22 cellular contexts compared by ENCODE assay signal in genomic region chr3:7242303-7242635, GRCh38.
DNase-seq lines count a peak whose midpoint lies in the region; ATAC-seq, FAIRE-seq and TF ChIP-seq lines count a peak whose summit lies in the region.
"Had no signal": no experiment of that assay in that cellular context is flagged by ENCODE, and none has a peak within 500 bp of the region (broad histone marks: within the 10 kb centered on the region; RNA-seq: fewer than 3 reads in every experiment).

No MANE protein-coding gene starts in this region.

- TF ChIP-seq POLR2A in right lobe of liver (IDR thresholded peaks at IDR 0.05) (no peak), HepG2 (IDR thresholded peaks at IDR 0.05; ENCODE audit: insufficient read depth in 1 of 2, low read depth in 2 of 2, low read length in 2 of 2) (no peak)

- in situ Hi-C loops in HepG2 (cut with HindIII; ENCODE audit: extremely low pct_ligation_motif_present, low pct_unique_long_range_greater_than_20kb), result no loop called here

- no peak for TF ChIP-seq RAD21 in HepG2 (CRISPR knock-in tag; IDR thresholded peaks at IDR 0.05)

- H3K4me2 ChIP-seq in HepG2 (ENCODE audit: low read depth, low read length), result no peak overlapping the region
- H3K4me2 ChIP-seq: BLaER1 had no signal

- H2AFZ ChIP-seq in HepG2 (ENCODE audit: low read length), result no peak overlapping the region

- ATAC-seq in right lobe of liver, result peak; percentile 63 to 83 (median 79)
- no peak for ATAC-seq in HepG2
- ATAC-seq in left lobe of liver, result peak; percentile 70

- H3K27me3 ChIP-seq in right lobe of liver (no peaks in the 10 kb centered on the region), HepG2 (ENCODE audit: control insufficient read depth in 1 of 2, insufficient read depth in 2 of 2, low read length in 2 of 2) (no peaks in the 10 kb centered on the region), endocrine pancreas (ENCODE audit: control insufficient read depth, insufficient read depth, low read length) (no peaks in the 10 kb centered on the region)
- H3K27me3 ChIP-seq: BE2C, BLaER1 had no signal

- CTCF ChIA-PET in HepG2 (lab: Yijun Ruan, JAX; ENCODE audit: low intra/inter-chr PET ratio, low total read pairs), result no interaction called here

- H4K20me1 ChIP-seq in HepG2 (ENCODE audit: insufficient read depth, low read length), result no peaks in the 10 kb centered on the region
- H4K20me1 ChIP-seq: BLaER1 had no signal

- H3K4me1 ChIP-seq in right lobe of liver, result peaks cover 0 to 13% (median 0%) of the 10 kb centered on the region in 4 donors
- no peaks in the 10 kb centered on the region for H3K4me1 ChIP-seq in HepG2 (ENCODE audit: insufficient read depth, low read length)
- peaks cover 5% of the 10 kb centered on the region for H3K4me1 ChIP-seq in endocrine pancreas (ENCODE audit: control insufficient read depth, insufficient read depth, low read length)
- H3K4me1 ChIP-seq: BE2C, BLaER1 had no signal

- no TSS peak for BruUV-seq in HepG2 (replicated peaks; lab: Mats Ljungman, UMichigan)

- H3K27ac ChIP-seq in right lobe of liver (no peak overlapping the region), HepG2 (ENCODE audit: extremely low read length, insufficient read depth, low read length) (no peak overlapping the region)
- H3K27ac ChIP-seq: BLaER1 had no signal

- no peak for TF ChIP-seq EP300 in HepG2 (IDR thresholded peaks at IDR 0.05; ENCODE audit: low read depth in 2 of 2, low read length in 2 of 2)
- no peak for TF ChIP-seq EP300 in HepG2 (CRISPR knock-in tag; IDR thresholded peaks at IDR 0.05; ENCODE audit: borderline replicate concordance)

- TF ChIP-seq CTCF in right lobe of liver (IDR thresholded peaks at IDR 0.05) (no peak), HepG2 (CRISPR knock-in tag; IDR thresholded peaks at IDR 0.05) (no peak)

- H3K79me2 ChIP-seq in HepG2 (ENCODE audit: insufficient read depth, low read length), result no peaks in the 10 kb centered on the region

- POLR2A ChIA-PET in HepG2 (lab: Yijun Ruan, JAX), result no interaction called here

- intact Hi-C loops in right lobe of liver (cut with DNase I), result no loop called here
- intact Hi-C loops in HepG2 (cut with micrococcal nuclease; ENCODE audit: unreplicated experiment), result no loop called here

- H3K36me3 ChIP-seq in right lobe of liver, result no peaks in the 10 kb centered on the region
- H3K36me3 ChIP-seq in HepG2 (replicated peaks in 1 of 2; ENCODE audit: control insufficient read depth in 1 of 2, insufficient read depth in 2 of 2, low read length in 2 of 2), result no peaks in the 10 kb centered on the region
- no peaks in the 10 kb centered on the region for H3K36me3 ChIP-seq in endocrine pancreas (ENCODE audit: control insufficient read depth, insufficient read depth, low read length)
- H3K36me3 ChIP-seq: BE2C, BLaER1 had no signal

- no peaks in the 10 kb centered on the region for H3K9me3 ChIP-seq in right lobe of liver
- H3K9me3 ChIP-seq in HepG2 (ENCODE audit: low read length), result peaks cover 75% of the 10 kb centered on the region
- no peaks in the 10 kb centered on the region for H3K9me3 ChIP-seq in endocrine pancreas (ENCODE audit: control insufficient read depth, low read length)
- H3K9me3 ChIP-seq: BE2C, BLaER1 had no signal

- no peak for FAIRE-seq in HepG2 (lab: Jason Lieb, UNC)
- FAIRE-seq: A204.1, G401.6, GM12891, GM19239 had no signal

- DNase-seq in right lobe of liver (no peak), HepG2 (ENCODE audit: low spot score) (no peak), left lobe of liver (ENCODE audit: low spot score) (no peak), DMS153 (lab: John Stamatoyannopoulos, UW) (no peak), MV-4-11 (lab: John Stamatoyannopoulos, UW) (no peak)
- DNase-seq: 8988T; ACHN; BE2C; C1 segment of cervical spinal cord; CD4-positive, alpha-beta memory T cell; CD4-positive, CD25-positive, alpha-beta regulatory T cell; CD8-positive, alpha-beta memory T cell; COR-L47; DMS 273 treated with DMSO at 0.1 percent for 48 hours; DMS79 treated with DMSO at 0.1 percent for 48 hours; GF-D8 had no signal

- H3K9ac ChIP-seq in HepG2 (ENCODE audit: insufficient read depth, low read depth, low read length) (no peak overlapping the region), endocrine pancreas (ENCODE audit: control insufficient read depth, insufficient read depth, low read length) (no peak overlapping the region)
- H3K9ac ChIP-seq: BLaER1 had no signal

- H3K4me3 ChIP-seq in right lobe of liver (no peak overlapping the region), HepG2 (replicated peaks in 1 of 3; ENCODE audit: insufficient read depth in 1 of 3, low read depth in 2 of 3, low read length in 3 of 3) (no peak overlapping the region), endocrine pancreas (ENCODE audit: control insufficient read depth, insufficient read depth, low read length) (peak overlapping the region; percentile 38)
- H3K4me3 ChIP-seq: BLaER1 had no signal

TF ChIP-seq in HepG2, 621 proteins besides CTCF, POLR2A, EP300 and RAD21:
- TF ChIP-seq KDM2A (CRISPR knock-in tag; IDR thresholded peaks at IDR 0.05; ENCODE audit: borderline replicate concordance, low read depth) (no peak), HDAC1 (CRISPR knock-in tag; IDR thresholded peaks at IDR 0.05) (no peak), RBFOX2 (IDR thresholded peaks at IDR 0.05; ENCODE audit: low read depth, low read length) (no peak), HBP1 (CRISPR knock-in tag; IDR thresholded peaks at IDR 0.05; ENCODE audit: low read depth) (no peak), RORA (CRISPR knock-in tag; IDR thresholded peaks at IDR 0.05) (no peak), HNF4G (IDR thresholded peaks at IDR 0.05; ENCODE audit: borderline replicate concordance, low read depth, low read length) (no peak), HNF4G (CRISPR knock-in tag; IDR thresholded peaks at IDR 0.05; ENCODE audit: borderline replicate concordance, low read depth) (no peak), HMGXB3 (CRISPR knock-in tag; IDR thresholded peaks at IDR 0.05; ENCODE audit: borderline replicate concordance) (no peak), ZNF746 (CRISPR knock-in tag; IDR thresholded peaks at IDR 0.05) (no peak), NFYC (CRISPR knock-in tag; IDR thresholded peaks at IDR 0.05) (no peak), ZNF577 (CRISPR knock-in tag; IDR thresholded peaks at IDR 0.05; ENCODE audit: borderline replicate concordance, low read depth) (no peak), ZFP1 (CRISPR knock-in tag; IDR thresholded peaks at IDR 0.05) (no peak), NCOA2 (CRISPR knock-in tag; IDR thresholded peaks at IDR 0.05) (no peak)
TF ChIP-seq in HepG2: peak in this region for 0.
